9 cellular contexts compared by ENCODE assay signal in genomic region chr3:150681037-150681436, GRCh38. TPM values are rescaled to one million over a fixed set of nuclear protein-coding genes. Genes with fewer than 3 reads are reported as not detected.
DNase-seq lines count a peak whose midpoint lies in the region; ATAC-seq, FAIRE-seq and TF ChIP-seq lines count a peak whose summit lies in the region.
"Had no signal": no experiment of that assay in that cellular context is flagged by ENCODE, and none has a peak within 500 bp of the region (broad histone marks: within the 10 kb centered on the region; RNA-seq: fewer than 3 reads in every experiment).

No MANE protein-coding gene starts in this region.

- H3K4me3 ChIP-seq in smooth muscle cell, result no peak overlapping the region

- H3K79me2 ChIP-seq in smooth muscle cell (ENCODE audit: low read depth), result no peaks in the 10 kb centered on the region

- WGBS in smooth muscle cell (ENCODE audit: low lambda C conversion rate), result 89% methylated on average over 2 of the region's 2 CpGs

- H3K27ac ChIP-seq in smooth muscle cell (ENCODE audit: low read depth), result no peak overlapping the region

- H3K27me3 ChIP-seq in smooth muscle cell (ENCODE audit: low read depth), result no peaks in the 10 kb centered on the region

- H2AFZ ChIP-seq in smooth muscle cell (ENCODE audit: low read depth), result no peak overlapping the region

- H3K4me1 ChIP-seq in smooth muscle cell (ENCODE audit: low read depth), result no peaks in the 10 kb centered on the region

- no peaks in the 10 kb centered on the region for H4K20me1 ChIP-seq in smooth muscle cell (ENCODE audit: low read depth)

- H3K4me1 Mint-ChIP-seq in T-helper 17 cell, result peaks cover 11% of the 10 kb centered on the region

- peak overlapping the region; percentile 37 for H3K4me3 Mint-ChIP-seq in T-helper 17 cell

- DNase-seq in GM12891 (ENCODE audit: insufficient read length, low spot score) (no peak), T-helper 17 cell (no peak), Right ventricle myocardium superior (no peak), smooth muscle cell (lab: John Stamatoyannopoulos, UW; ENCODE audit: unreplicated experiment) (no peak), UCSD-AML1 (lab: John Stamatoyannopoulos, UW; ENCODE audit: unreplicated experiment) (no peak), SW 1271 (lab: John Stamatoyannopoulos, UW) (no peak)
- DNase-seq: MV-4-11 had no signal

- no peak for TF ChIP-seq POLR2A in GM12891 (IDR thresholded peaks at IDR 0.05; ENCODE audit: low read depth, low read length)

- ATAC-seq in GM19397 (IDR thresholded peaks at IDR 0.05; ENCODE audit: unreplicated experiment) (peak; percentile 90), HG03095 (IDR thresholded peaks at IDR 0.05; ENCODE audit: unreplicated experiment) (peak; percentile 88), T-helper 17 cell (peak; percentile 92), Right ventricle myocardium superior (ENCODE audit: poor library complexity) (no peak)

- H3K36me3 ChIP-seq in smooth muscle cell (ENCODE audit: low read depth), result no peaks in the 10 kb centered on the region

- intact Hi-C loops in Right ventricle myocardium superior (cut with DNase I), result no loop called here

- peaks cover 3% of the 10 kb centered on the region for H3K36me3 Mint-ChIP-seq in T-helper 17 cell (ENCODE audit: low read depth)

- H3K4me2 ChIP-seq in smooth muscle cell, result no peak overlapping the region

- no peak for TF ChIP-seq CTCF in smooth muscle cell (IDR thresholded peaks at IDR 0.05; ENCODE audit: borderline replicate concordance, insufficient read depth, poor library complexity, severe bottlenecking)

- no peaks in the 10 kb centered on the region for H3K27me3 Mint-ChIP-seq in T-helper 17 cell

- peak overlapping the region; percentile 35 for H3K27ac Mint-ChIP-seq in T-helper 17 cell

- FAIRE-seq in GM12891 (lab: Jason Lieb, UNC), result peak; percentile 85

- H3K9me3 ChIP-seq in T-helper 17 cell (ENCODE audit: control insufficient read depth, low read length, poor library complexity, severe bottlenecking), result no peaks in the 10 kb centered on the region
- no peaks in the 10 kb centered on the region for H3K9me3 ChIP-seq in smooth muscle cell (replicated peaks; ENCODE audit: low read depth)

- H3K9ac ChIP-seq in smooth muscle cell (ENCODE audit: low read depth), result no peak overlapping the region

- H3F3A ChIP-seq in smooth muscle cell (ENCODE audit: low read depth), result no peaks in the 10 kb centered on the region

TF ChIP-seq in GM12891, 5 proteins besides CTCF, POLR2A, EP300 and RAD21:
- TF ChIP-seq POU2F2 (IDR thresholded peaks at IDR 0.05; ENCODE audit: low read depth, low read length) (peak; percentile 73; the same call in 1 of the 2 replicates), SPI1 (IDR thresholded peaks at IDR 0.05; ENCODE audit: low read depth, low read length) (peak; percentile 88), PAX5 (IDR thresholded peaks at IDR 0.05; ENCODE audit: insufficient read depth, low read length, severe bottlenecking) (no peak), TAF1 (IDR thresholded peaks at IDR 0.05; ENCODE audit: low read depth, low read length) (no peak), POLR2AphosphoS5 (IDR thresholded peaks at IDR 0.05; ENCODE audit: low read depth, low read length) (no peak)
TF ChIP-seq in GM12891: peak in this region for 2.

RNA-seq across cellular contexts. Expression of gene ERICH6, which starts 22.7 kb away (rescaled TPM):
- polyA plus RNA-seq in GM12891 (2012; ENCODE audit: low read depth, missing spikeins), result not detected
- 1 to 10 TPM in 1 of 2 donors, under 1 TPM in 1; 0.92 to 1.6 TPM for total RNA-seq in T-helper 17 cell
- total RNA-seq in Right ventricle myocardium superior, result not detected
- not detected in 2 replicates for total RNA-seq in smooth muscle cell
- polyA plus RNA-seq in smooth muscle cell, result 0.38 TPM in 1 of 2 replicates, not detected in the other
